In the genomic region with DNA sequence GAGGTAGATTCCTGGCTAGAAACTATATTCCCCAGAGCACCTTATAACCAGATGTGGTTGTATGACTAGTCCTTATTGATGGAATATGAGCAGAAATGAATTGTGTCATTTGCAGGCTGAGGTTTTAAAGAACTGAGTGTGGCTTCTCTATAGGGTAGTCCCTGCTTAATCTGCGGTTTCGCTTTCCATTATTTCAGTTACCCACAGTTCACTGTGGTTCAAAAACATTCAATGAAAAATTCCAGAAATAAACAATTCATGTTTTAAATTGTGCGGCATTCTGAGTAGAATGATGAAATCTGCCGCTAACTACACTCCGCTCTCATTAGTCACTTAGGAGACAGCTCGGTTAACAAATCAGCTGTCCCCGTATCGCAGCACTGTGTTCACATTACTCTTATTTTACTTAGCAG, we compare ENCODE assay signal across 13 cellular contexts.
A peak's percentile ranks its signal among the peaks of the same experiment; 100 is the strongest.
DNase-seq lines count a peak whose midpoint lies in the region; TF ChIP-seq lines count a peak whose summit lies in the region.
"Had no signal": no experiment of that assay in that cellular context is flagged by ENCODE, and none has a peak within 500 bp of the region (broad histone marks: within the 10 kb centered on the region; RNA-seq: fewer than 3 reads in every experiment).

No MANE protein-coding gene starts in this region.

- no peak overlapping the region for H3K27ac ChIP-seq in OCI-LY3 (ENCODE audit: low read length)
- H3K27ac ChIP-seq in brain microvascular endothelial cell: no peak overlapping the region
- H3K27ac ChIP-seq: ovary, WERI-Rb-1 had no signal

- H3K4me1 ChIP-seq in OCI-LY3 (ENCODE audit: low read length): peaks cover 25% of the 10 kb centered on the region

- no peak overlapping the region; the same call in 1 of the 2 replicates for H2AFZ ChIP-seq in OCI-LY3 (ENCODE audit: low read depth, low read length)

- no peaks in the 10 kb centered on the region for H4K20me1 ChIP-seq in OCI-LY3 (ENCODE audit: insufficient read depth, low read length)

- H3K27me3 ChIP-seq in OCI-LY3 (ENCODE audit: low read depth, low read length) (no peaks in the 10 kb centered on the region), brain microvascular endothelial cell (replicated peaks) (no peaks in the 10 kb centered on the region)
- H3K27me3 ChIP-seq: ovary had no signal

- H3K36me3 ChIP-seq in OCI-LY3 (replicated peaks; ENCODE audit: low read depth, low read length): no peaks in the 10 kb centered on the region
- H3K36me3 ChIP-seq in brain microvascular endothelial cell (replicated peaks): no peaks in the 10 kb centered on the region
- H3K36me3 ChIP-seq: ovary, WERI-Rb-1 had no signal

- peak overlapping the region; percentile 74 for H3K4me3 ChIP-seq in OCI-LY3 (ENCODE audit: low read length)
- H3K4me3 ChIP-seq in brain microvascular endothelial cell (ENCODE audit: low read depth, low read length): no peak overlapping the region
- H3K4me3 ChIP-seq: ovary had no signal

- in situ Hi-C loops in brain microvascular endothelial cell (cut with HindIII; ENCODE audit: low pct_ligation_motif_present, low sequenced_read_pairs): no loop called here

- H3K9me3 ChIP-seq in OCI-LY3 (ENCODE audit: insufficient read depth, low read length): no peaks in the 10 kb centered on the region
- H3K9me3 ChIP-seq: ovary had no signal

- H3K79me2 ChIP-seq in OCI-LY3 (ENCODE audit: low read length): no peaks in the 10 kb centered on the region

- TF ChIP-seq POLR2A in erythroblast (IDR thresholded peaks at IDR 0.05; ENCODE audit: low read length): no peak

- H3K4me2 ChIP-seq in OCI-LY3 (ENCODE audit: low read length): peak overlapping the region; percentile 62

- TF ChIP-seq CTCF in OCI-LY3 (IDR thresholded peaks at IDR 0.05; ENCODE audit: low read depth, low read length) (no peak), brain microvascular endothelial cell (IDR thresholded peaks at IDR 0.05; ENCODE audit: low read depth, low read length, missing control alignments) (no peak)

- peak overlapping the region; percentile 36; the same call in 1 of the 2 replicates for H3K9ac ChIP-seq in OCI-LY3 (ENCODE audit: low read length)

- DNase-seq in activated naive CD4-positive, alpha-beta T cell treated with Interleukin-2 at 50 U/mL for 16 hours: peak; percentile 13
- no peak for DNase-seq in activated naive CD4-positive, alpha-beta T cell (lab: John Stamatoyannopoulos, UW)
- DNase-seq in brain microvascular endothelial cell (peak; percentile 31), stromal cell of bone marrow (ENCODE audit: low read depth) (peak; percentile 65), NCI-H187 treated with DMSO at 0.1 percent for 48 hours (lab: John Stamatoyannopoulos, UW) (no peak), AG20443 (ENCODE audit: low spot score) (no peak), erythroblast (lab: John Stamatoyannopoulos, UW) (no peak)
- DNase-seq: effector CD4-positive, alpha-beta T cell; midbrain; ovary; small intestine; WERI-Rb-1 had no signal

Comparison
In these comparisons a context has a peak if more than half of its experiments do, and no peak if none do; other contexts are left out.
1. DNase-seq: peak in activated naive CD4-positive, alpha-beta T cell treated with Interleukin-2 at 50 U/mL for 16 hours (single experiment), brain microvascular endothelial cell (single experiment) and stromal cell of bone marrow (single experiment); none in activated naive CD4-positive, alpha-beta T cell (0 of 4), NCI-H187 treated with DMSO at 0.1 percent for 48 hours (single experiment), AG20443 (single experiment) and erythroblast (0 of 2).